ENCODE assay signal across 18 cellular contexts in genomic region chr6:124669713-124670480, GRCh38.
DNase-seq lines count a peak whose midpoint lies in the region; ATAC-seq and TF ChIP-seq lines count a peak whose summit lies in the region.
"Had no signal": no experiment of that assay in that cellular context is flagged by ENCODE, and none has a peak within 500 bp of the region (broad histone marks: within the 10 kb centered on the region; RNA-seq: fewer than 3 reads in every experiment).

No MANE protein-coding gene starts in this region.

- peak; percentile 71 for TF ChIP-seq EP300 in neural cell (conservative IDR thresholded peaks at IDR 0.05; ENCODE audit: poor library complexity, severe bottlenecking)

- H3K9me2 ChIP-seq in neural cell (ENCODE audit: insufficient read depth, low read length): no peaks in the 10 kb centered on the region

- TF ChIP-seq RAD21 in neural cell (conservative IDR thresholded peaks at IDR 0.05): no peak

- no peaks in the 10 kb centered on the region for H3K9me3 ChIP-seq in HEK293 (ENCODE audit: control insufficient read depth, insufficient read depth, low read depth, low read length)
- peaks cover 3% of the 10 kb centered on the region for H3K9me3 ChIP-seq in neural cell (ENCODE audit: low read length)
- H3K9me3 ChIP-seq: Caco-2 had no signal

- no peak overlapping the region for H3K4me3 Mint-ChIP-seq in chondrocyte (ENCODE audit: unreplicated experiment)
- H3K4me3 Mint-ChIP-seq: B cell; CD4-positive, CD25-positive, alpha-beta regulatory T cell had no signal

- no peaks in the 10 kb centered on the region for H4K20me1 ChIP-seq in neural cell (ENCODE audit: insufficient read depth)

- POLR2A ChIA-PET in HEK293 (lab: Yijun Ruan, JAX): no interaction called here

- CTCF ChIA-PET in HEK293 (lab: Yijun Ruan, JAX): no interaction called here

- DNase-seq in EL (peak; percentile 14), chondrocyte (ENCODE audit: low spot score) (no peak), GM13977 (ENCODE audit: low spot score) (no peak), D341Med (ENCODE audit: low spot score) (no peak), H7 (no peak)
- DNase-seq: Caco-2; CD4-positive, CD25-positive, alpha-beta regulatory T cell; KG1; NCI-H1048; NCI-H526; PC-3 had no signal

- peaks cover 45% of the 10 kb centered on the region for H3K4me1 Mint-ChIP-seq in chondrocyte (ENCODE audit: low read depth)
- H3K4me1 Mint-ChIP-seq: B cell; CD4-positive, CD25-positive, alpha-beta regulatory T cell had no signal

- no peak overlapping the region for H2AFZ ChIP-seq in neural cell (ENCODE audit: low read depth, low read length)

- no peak overlapping the region for H3K9ac ChIP-seq in neural cell (ENCODE audit: low read length)

- H3K27ac Mint-ChIP-seq in chondrocyte (ENCODE audit: unreplicated experiment): peak overlapping the region; percentile 84
- H3K27ac Mint-ChIP-seq: B cell; CD4-positive, CD25-positive, alpha-beta regulatory T cell had no signal

- in situ Hi-C loops in GM13977 (cut with MboI; ENCODE audit: low pct_unique_long_range_greater_than_20kb, low sequenced_read_pairs, unreplicated experiment): no loop called here

- H3K79me2 ChIP-seq in neural cell (replicated peaks; ENCODE audit: insufficient read depth, low read length): no peaks in the 10 kb centered on the region

- H3K9me3 Mint-ChIP-seq in chondrocyte (ENCODE audit: low read depth): peaks cover 17% of the 10 kb centered on the region

- no peak overlapping the region for H3K4me2 ChIP-seq in neural cell (ENCODE audit: low read length)

- no peaks in the 10 kb centered on the region for H3K36me3 ChIP-seq in HEK293 (ENCODE audit: control insufficient read depth in 2 of 2, insufficient read depth in 1 of 2, low read length in 2 of 2)
- H3K36me3 ChIP-seq in neural cell (ENCODE audit: insufficient read depth, low read length): no peaks in the 10 kb centered on the region
- H3K36me3 ChIP-seq in H7 (replicated peaks; ENCODE audit: control insufficient read depth, insufficient read depth, low read length): no peaks in the 10 kb centered on the region

- H3K4me3 ChIP-seq in HEK293 (ENCODE audit: low read depth, low read length) (no peak overlapping the region), neural cell (ENCODE audit: low read length) (no peak overlapping the region), H7 (ENCODE audit: insufficient read depth, low read depth, low read length) (no peak overlapping the region)

- H3K27me3 ChIP-seq in neural cell (ENCODE audit: insufficient read depth, low read depth, low read length) (no peaks in the 10 kb centered on the region), H7 (ENCODE audit: control insufficient read depth, insufficient read depth, low read length) (no peaks in the 10 kb centered on the region)

- no peaks in the 10 kb centered on the region for H3K4me1 ChIP-seq in HEK293 (ENCODE audit: control insufficient read depth, insufficient read depth, low read length)
- H3K4me1 ChIP-seq: Caco-2 had no signal

- no peak for TF ChIP-seq CTCF in HEK293 (tag by site-specific recombination; IDR thresholded peaks at IDR 0.05)
- TF ChIP-seq CTCF in chondrocyte (IDR thresholded peaks at IDR 0.05): no peak
- no peak for TF ChIP-seq CTCF in neural cell (IDR thresholded peaks at IDR 0.05; ENCODE audit: poor library complexity, severe bottlenecking)
- no peak for TF ChIP-seq CTCF in GM13977 (IDR thresholded peaks at IDR 0.05; ENCODE audit: extremely low read depth, insufficient read depth, missing control alignments)

- no peak overlapping the region for H3K27ac ChIP-seq in HEK293 (ENCODE audit: extremely low read depth, low read depth, low read length)
- H3K27ac ChIP-seq in neural cell (ENCODE audit: low read length): no peak overlapping the region
- H3K27ac ChIP-seq: RWPE1 had no signal

- no peak for ATAC-seq in HG03521 (IDR thresholded peaks at IDR 0.05; ENCODE audit: unreplicated experiment)
- ATAC-seq: HCT116, HepG2, PC-3 had no signal

- H3F3A ChIP-seq in neural cell (ENCODE audit: insufficient read depth, low read length, poor library complexity, severe bottlenecking): no peaks in the 10 kb centered on the region

- H3K36me3 Mint-ChIP-seq in chondrocyte (ENCODE audit: low read depth): peaks cover 14% of the 10 kb centered on the region
- H3K36me3 Mint-ChIP-seq: CD4-positive, CD25-positive, alpha-beta regulatory T cell had no signal

- no peaks in the 10 kb centered on the region for H3K27me3 Mint-ChIP-seq in chondrocyte (ENCODE audit: low read depth)
- H3K27me3 Mint-ChIP-seq: B cell; CD4-positive, CD25-positive, alpha-beta regulatory T cell had no signal

TF ChIP-seq in HEK293, 187 proteins besides CTCF, POLR2A, EP300 and RAD21:
- TF ChIP-seq ZNF768 (tag by site-specific recombination; IDR thresholded peaks at IDR 0.05) (no peak), ZNF610 (tag by site-specific recombination; IDR thresholded peaks at IDR 0.05; ENCODE audit: borderline replicate concordance) (no peak), MEIS1 (CRISPR knock-in tag; IDR thresholded peaks at IDR 0.05; ENCODE audit: borderline replicate concordance) (no peak), INSM2 (tag by site-specific recombination; IDR thresholded peaks at IDR 0.05) (no peak), ZNF157 (tag by site-specific recombination; IDR thresholded peaks at IDR 0.05) (peak; percentile 68), SCRT2 (tag by site-specific recombination; IDR thresholded peaks at IDR 0.05) (no peak), ZFP69B (tag by site-specific recombination; IDR thresholded peaks at IDR 0.05) (no peak)
- TF ChIP-seq, protein P1, sequence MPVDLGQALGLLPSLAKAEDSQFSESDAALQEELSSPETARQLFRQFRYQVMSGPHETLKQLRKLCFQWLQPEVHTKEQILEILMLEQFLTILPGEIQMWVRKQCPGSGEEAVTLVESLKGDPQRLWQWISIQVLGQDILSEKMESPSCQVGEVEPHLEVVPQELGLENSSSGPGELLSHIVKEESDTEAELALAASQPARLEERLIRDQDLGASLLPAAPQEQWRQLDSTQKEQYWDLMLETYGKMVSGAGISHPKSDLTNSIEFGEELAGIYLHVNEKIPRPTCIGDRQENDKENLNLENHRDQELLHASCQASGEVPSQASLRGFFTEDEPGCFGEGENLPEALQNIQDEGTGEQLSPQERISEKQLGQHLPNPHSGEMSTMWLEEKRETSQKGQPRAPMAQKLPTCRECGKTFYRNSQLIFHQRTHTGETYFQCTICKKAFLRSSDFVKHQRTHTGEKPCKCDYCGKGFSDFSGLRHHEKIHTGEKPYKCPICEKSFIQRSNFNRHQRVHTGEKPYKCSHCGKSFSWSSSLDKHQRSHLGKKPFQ (tag by site-specific recombination; IDR thresholded peaks at IDR 0.05): no peak

TF ChIP-seq in neural cell, 6 proteins besides CTCF, POLR2A, EP300 and RAD21:
- TF ChIP-seq MXI1 (conservative IDR thresholded peaks at IDR 0.05; ENCODE audit: poor library complexity, severe bottlenecking): no peak
- TF ChIP-seq POLR2AphosphoS5 (IDR thresholded peaks at IDR 0.05): no peak
- no peak for TF ChIP-seq SMC3 (conservative IDR thresholded peaks at IDR 0.05; ENCODE audit: poor library complexity)
